14 cellular contexts compared by ENCODE assay signal in genomic region chr22:50740714-50741113, GRCh38. TPM values are rescaled to one million over a fixed set of nuclear protein-coding genes. Genes with fewer than 3 reads are reported as not detected.
DNase-seq lines count a peak whose midpoint lies in the region; ATAC-seq, FAIRE-seq and TF ChIP-seq lines count a peak whose summit lies in the region.
"Not testable (repeated sequence)": the region's sequence is repeated elsewhere in the genome, so short reads cannot be mapped to it uniquely, and the experiment has no call there.
"Had no signal": no experiment of that assay in that cellular context is flagged by ENCODE, and none has a peak within 500 bp of the region (broad histone marks: within the 10 kb centered on the region; RNA-seq: fewer than 3 reads in every experiment).

No MANE protein-coding gene starts in this region.

- TF ChIP-seq POLR2A in A549 (IDR thresholded peaks at IDR 0.05; ENCODE audit: low read length); HepG2 (IDR thresholded peaks at IDR 0.05; ENCODE audit: insufficient read depth in 1 of 2, low read depth in 2 of 2, low read length in 2 of 2): not testable (repeated sequence)

- H3K27ac Mint-ChIP-seq in activated CD4-positive, alpha-beta memory T cell treated with anti-CD3 and anti-CD28 coated beads for 36 hours, result not testable (repeated sequence)

- H3K27me3 ChIP-seq in right atrium auricular region; HepG2 (ENCODE audit: control insufficient read depth in 1 of 2, insufficient read depth in 2 of 2, low read length in 2 of 2): not testable (repeated sequence)

- H2AFZ ChIP-seq in HepG2 (ENCODE audit: low read length), result not testable (repeated sequence)

- not testable (repeated sequence) for H3K27me3 Mint-ChIP-seq in activated CD4-positive, alpha-beta memory T cell treated with anti-CD3 and anti-CD28 coated beads for 36 hours

- peak; percentile 54 for FAIRE-seq in A549 (lab: Jason Lieb, UNC)
- FAIRE-seq in GM19239 (lab: Jason Lieb, UNC), result peak; percentile 37
- FAIRE-seq in HepG2 (lab: Jason Lieb, UNC), result peak; percentile 28
- FAIRE-seq in urothelium cell line (lab: Jason Lieb, UNC), result peak; percentile 78

- not testable (repeated sequence) for H3K36me3 Mint-ChIP-seq in activated CD4-positive, alpha-beta memory T cell treated with anti-CD3 and anti-CD28 coated beads for 36 hours

- H3K9me3 ChIP-seq in A549; right atrium auricular region; HepG2 (ENCODE audit: low read length): not testable (repeated sequence)

- not testable (repeated sequence) for ATAC-seq in A549, HepG2

- H3K9ac ChIP-seq in HepG2 (ENCODE audit: insufficient read depth, low read depth, low read length), result not testable (repeated sequence)

- not testable (repeated sequence) for H4K20me1 ChIP-seq in HepG2 (ENCODE audit: insufficient read depth, low read length)

- not testable (repeated sequence) for H3K9me3 Mint-ChIP-seq in activated CD4-positive, alpha-beta memory T cell treated with anti-CD3 and anti-CD28 coated beads for 36 hours

- not testable (repeated sequence) for DNase-seq in A549 (ENCODE audit: low read depth in 1 of 2, low spot score in 1 of 2); GM19239 (ENCODE audit: insufficient read length, low spot score); HepG2 (ENCODE audit: low spot score); urothelium cell line (ENCODE audit: low spot score)
- peak; percentile 2 for DNase-seq in activated CD4-positive, alpha-beta memory T cell treated with anti-CD3 and anti-CD28 coated beads for 36 hours
- peak; percentile 28 for DNase-seq in activated CD8-positive, alpha-beta memory T cell treated with anti-CD3 and anti-CD28 coated beads for 24 hours
- DNase-seq in effector CD4-positive, alpha-beta T cell, result peak; percentile 0
- peak; percentile 28 for DNase-seq in right atrium auricular region (ENCODE audit: low spot score)

- POLR2A ChIA-PET in A549 (lab: Yijun Ruan, JAX); activated CD4-positive, alpha-beta memory T cell treated with anti-CD3 and anti-CD28 coated beads for 36 hours (lab: Charles Lee); HepG2 (lab: Yijun Ruan, JAX): not testable (repeated sequence)

- H3K27ac ChIP-seq in A549; right atrium auricular region; HepG2 (ENCODE audit: extremely low read length, insufficient read depth, low read length): not testable (repeated sequence)

- CTCF ChIA-PET in A549 (lab: Yijun Ruan, JAX); activated CD4-positive, alpha-beta memory T cell treated with anti-CD3 and anti-CD28 coated beads for 36 hours (lab: Charles Lee); HepG2 (lab: Yijun Ruan, JAX; ENCODE audit: low intra/inter-chr PET ratio, low total read pairs): not testable (repeated sequence)

- not testable (repeated sequence) for H3K4me1 Mint-ChIP-seq in activated CD4-positive, alpha-beta memory T cell treated with anti-CD3 and anti-CD28 coated beads for 36 hours (ENCODE audit: low read depth)

- not testable (repeated sequence) for H3K79me2 ChIP-seq in HepG2 (ENCODE audit: insufficient read depth, low read length)

- not testable (repeated sequence) for H3K4me1 ChIP-seq in A549; right atrium auricular region; HepG2 (ENCODE audit: insufficient read depth, low read length)

- H3K4me3 Mint-ChIP-seq in activated CD4-positive, alpha-beta memory T cell treated with anti-CD3 and anti-CD28 coated beads for 36 hours, result not testable (repeated sequence)

- intact Hi-C loops in activated CD4-positive, alpha-beta memory T cell treated with anti-CD3 and anti-CD28 coated beads for 36 hours (cut with micrococcal nuclease); HepG2 (cut with micrococcal nuclease; ENCODE audit: unreplicated experiment): not testable (repeated sequence)

- not testable (repeated sequence) for H3K4me3 ChIP-seq in A549; right atrium auricular region; HepG2 (replicated peaks in 1 of 3; ENCODE audit: insufficient read depth in 1 of 3, low read depth in 2 of 3, low read length in 3 of 3)

- not testable (repeated sequence) for H3K36me3 ChIP-seq in right atrium auricular region; HepG2 (replicated peaks in 1 of 2; ENCODE audit: control insufficient read depth in 1 of 2, insufficient read depth in 2 of 2, low read length in 2 of 2)

- not testable (repeated sequence) for H3K4me2 ChIP-seq in A549; HepG2 (ENCODE audit: low read depth, low read length)

- in situ Hi-C loops in HepG2 (cut with HindIII; ENCODE audit: extremely low pct_ligation_motif_present, low pct_unique_long_range_greater_than_20kb), result not testable (repeated sequence)

- TF ChIP-seq EP300 in A549 (IDR thresholded peaks at IDR 0.05); HepG2 (IDR thresholded peaks at IDR 0.05; ENCODE audit: low read depth in 2 of 2, low read length in 2 of 2); HepG2 (CRISPR knock-in tag; IDR thresholded peaks at IDR 0.05; ENCODE audit: borderline replicate concordance): not testable (repeated sequence)

- not testable (repeated sequence) for TF ChIP-seq RAD21 in A549 (conservative IDR thresholded peaks at IDR 0.05 in 1 of 2, IDR thresholded peaks at IDR 0.05 in 1 of 2); HepG2 (CRISPR knock-in tag; IDR thresholded peaks at IDR 0.05)

- not testable (repeated sequence) for BruUV-seq in HepG2 (replicated peaks; lab: Mats Ljungman, UMichigan)

- TF ChIP-seq CTCF in A549 (IDR thresholded peaks at IDR 0.05); right atrium auricular region (IDR thresholded peaks at IDR 0.05); HepG2 (CRISPR knock-in tag; IDR thresholded peaks at IDR 0.05): not testable (repeated sequence)

- 66% methylated on average over 5 of the region's 5 CpGs for WGBS in A549 (ENCODE audit: missing lambda C conversion rate)
- 35% methylated on average over 4 of the region's 5 CpGs for WGBS in HepG2 (ENCODE audit: low lambda C conversion rate)

RNA-seq across cellular contexts. Expression of gene ACR, which starts 2.7 kb away (rescaled TPM):
- not detected in 2 replicates for polyA plus RNA-seq in A549 (2011; rRNA removed)
- polyA plus RNA-seq in A549 (2012; cell fraction: cytosol; rRNA removed), result not detected in 2 replicates
- not detected in 2 replicates for polyA plus RNA-seq in A549 (2012; cell fraction: nucleus; rRNA removed)
- 0.11 TPM in 1 of 3 replicates, not detected in the others for polyA plus RNA-seq in A549 (2017; fragmentation: RNase III; extraction: RNeasy Plus Mini Kit Qiagen cat#74134 plus additional on column Dnase treatment)
- 0.34 TPM in 1 of 2 replicates, not detected in the other for polyA minus RNA-seq in A549 (2011; rRNA and poly(A)+ RNA removed)
- not detected for total RNA-seq in activated CD4-positive, alpha-beta memory T cell treated with anti-CD3 and anti-CD28 coated beads for 36 hours
- total RNA-seq in right atrium auricular region, result under 1 TPM in 1 of 2 donors, not detected in 1; 0.39 TPM
- total RNA-seq in HepG2 (2016; rRNA removed; fragmentation: Illumina TruSeq; extraction: Trizol), result not detected in 2 replicates
- not detected in 2 replicates for total RNA-seq in HepG2 (2016; cell fraction: cytosol; rRNA removed; fragmentation: Illumina TruSeq; extraction: Trizol; ENCODE audit: low read depth)
- total RNA-seq in HepG2 (2016; cell fraction: insoluble cytoplasmic fraction; rRNA removed; fragmentation: Illumina TruSeq; extraction: Trizol), result not detected in 2 replicates
- not detected in 2 replicates for total RNA-seq in HepG2 (2016; cell fraction: membrane; rRNA removed; fragmentation: Illumina TruSeq; extraction: Trizol)
- total RNA-seq in HepG2 (2016; cell fraction: nucleus; rRNA removed; fragmentation: Illumina TruSeq; extraction: Trizol), result not detected in 2 replicates
- polyA plus RNA-seq in HepG2 (2011; rRNA removed), result 0.15 and 0.29 TPM in 2 replicates
- polyA plus RNA-seq in HepG2 (2011; cell fraction: cytosol; rRNA removed), result 0.04 and 0.12 TPM in 2 replicates
- polyA plus RNA-seq in HepG2 (2011; cell fraction: nucleus; rRNA removed), result 0.51 and 0.73 TPM in 2 replicates
- 0.44 TPM in 1 of 2 replicates, not detected in the other for polyA plus RNA-seq in HepG2 (2012)
- not detected in 2 replicates for polyA plus RNA-seq in HepG2 (2016; cell fraction: cytosol; fragmentation: Illumina TruSeq; extraction: Trizol; ENCODE audit: low read depth)
- polyA plus RNA-seq in HepG2 (2016; cell fraction: insoluble cytoplasmic fraction; fragmentation: Illumina TruSeq; extraction: Trizol; ENCODE audit: low read depth), result not detected in 2 replicates
- polyA plus RNA-seq in HepG2 (2016; cell fraction: membrane; fragmentation: Illumina TruSeq; extraction: Trizol; ENCODE audit: low read depth), result not detected in 2 replicates
- polyA plus RNA-seq in HepG2 (2016; cell fraction: nucleus; fragmentation: Illumina TruSeq; extraction: Trizol; ENCODE audit: insufficient read depth, low read depth), result not detected in 2 replicates
- not detected in 2 replicates for polyA minus RNA-seq in HepG2 (2011; rRNA and poly(A)+ RNA removed; ENCODE audit: low replicate concordance)
- polyA minus RNA-seq in HepG2 (2011; cell fraction: cytosol; rRNA and poly(A)+ RNA removed), result not detected in 2 replicates
- polyA minus RNA-seq in HepG2 (2011; cell fraction: nucleus; rRNA and poly(A)+ RNA removed), result 0.62 and 0.77 TPM in 2 replicates
- total RNA-seq: Caco-2; CD4-positive, CD25-positive, alpha-beta regulatory T cell; CD8-positive, alpha-beta T cell; GM23248; H4; HFFc6 had no signal
- polyA plus RNA-seq: CD4-positive, CD25-positive, alpha-beta regulatory T cell; GM23248 had no signal

RNA-seq across cellular contexts. Expression of gene RABL2B, which starts 42.7 kb away (rescaled TPM):
- polyA plus RNA-seq in A549 (2011; rRNA removed) (32.6 and 35.7 TPM in 2 replicates), A549 (2017; fragmentation: RNase III; extraction: RNeasy Plus Mini Kit Qiagen cat#74134 plus additional on column Dnase treatment) (22.1 to 25.5 TPM (median 24.0 TPM) in 3 replicates), HepG2 (2011; rRNA removed) (27.9 and 28.3 TPM in 2 replicates)
- polyA plus RNA-seq in A549 (2012; cell fraction: cytosol; rRNA removed), result 27.2 and 31.3 TPM in 2 replicates
- polyA plus RNA-seq in A549 (2012; cell fraction: nucleus; rRNA removed), result 45.1 and 56.9 TPM in 2 replicates
- polyA minus RNA-seq in A549 (2011; rRNA and poly(A)+ RNA removed), result 19.5 and 29.8 TPM in 2 replicates
- 10 to 100 TPM; 20.0 to 21.8 TPM for total RNA-seq in activated CD4-positive, alpha-beta memory T cell treated with anti-CD3 and anti-CD28 coated beads for 36 hours
- total RNA-seq in right atrium auricular region (1 to 10 TPM; 4.3 to 9.9 TPM), HepG2 (2016; rRNA removed; fragmentation: Illumina TruSeq; extraction: Trizol) (4.9 and 8.0 TPM in 2 replicates)
- 9.0 and 9.7 TPM in 2 replicates for total RNA-seq in HepG2 (2016; cell fraction: cytosol; rRNA removed; fragmentation: Illumina TruSeq; extraction: Trizol; ENCODE audit: low read depth)
- 4.5 and 7.5 TPM in 2 replicates for total RNA-seq in HepG2 (2016; cell fraction: insoluble cytoplasmic fraction; rRNA removed; fragmentation: Illumina TruSeq; extraction: Trizol)
- 5.4 and 9.1 TPM in 2 replicates for total RNA-seq in HepG2 (2016; cell fraction: membrane; rRNA removed; fragmentation: Illumina TruSeq; extraction: Trizol)
- 12.7 and 14.3 TPM in 2 replicates for total RNA-seq in HepG2 (2016; cell fraction: nucleus; rRNA removed; fragmentation: Illumina TruSeq; extraction: Trizol)
- 8.2 and 9.8 TPM in 2 replicates for polyA plus RNA-seq in HepG2 (2011; cell fraction: cytosol; rRNA removed)
- polyA plus RNA-seq in HepG2 (2011; cell fraction: nucleus; rRNA removed), result 75.3 and 87.9 TPM in 2 replicates
- polyA plus RNA-seq in HepG2 (2012), result 9.5 and 9.6 TPM in 2 replicates
- 4.1 and 6.8 TPM in 2 replicates for polyA plus RNA-seq in HepG2 (2016; cell fraction: cytosol; fragmentation: Illumina TruSeq; extraction: Trizol; ENCODE audit: low read depth)
- polyA plus RNA-seq in HepG2 (2016; cell fraction: insoluble cytoplasmic fraction; fragmentation: Illumina TruSeq; extraction: Trizol; ENCODE audit: low read depth), result 11.8 and 12.5 TPM in 2 replicates
- polyA plus RNA-seq in HepG2 (2016; cell fraction: membrane; fragmentation: Illumina TruSeq; extraction: Trizol; ENCODE audit: low read depth), result 8.9 and 10.0 TPM in 2 replicates
- polyA plus RNA-seq in HepG2 (2016; cell fraction: nucleus; fragmentation: Illumina TruSeq; extraction: Trizol; ENCODE audit: insufficient read depth, low read depth), result 38.4 and 47.1 TPM in 2 replicates
- polyA minus RNA-seq in HepG2 (2011; rRNA and poly(A)+ RNA removed; ENCODE audit: low replicate concordance), result 16.1 and 22.0 TPM in 2 replicates
- polyA minus RNA-seq in HepG2 (2011; cell fraction: cytosol; rRNA and poly(A)+ RNA removed), result 4.2 and 4.7 TPM in 2 replicates
- 21.5 and 23.5 TPM in 2 replicates for polyA minus RNA-seq in HepG2 (2011; cell fraction: nucleus; rRNA and poly(A)+ RNA removed)
